1 cellular context compared by ENCODE assay signal in genomic region chr16:31081428-31082351, GRCh38.
TF ChIP-seq lines count a peak whose summit lies in the region.

No MANE protein-coding gene starts in this region.

TF ChIP-seq in K562, 482 proteins besides CTCF, POLR2A, EP300 and RAD21:
- TF ChIP-seq SUPT5H (IDR thresholded peaks at IDR 0.05) (peak; percentile 39; the same call in 1 of the 2 replicates), DEAF1 (CRISPR knock-in tag; IDR thresholded peaks at IDR 0.05) (no peak), POLR2G (IDR thresholded peaks at IDR 0.05; ENCODE audit: low read depth, low read length) (peak; percentile 75), CHAMP1 (IDR thresholded peaks at IDR 0.05) (no peak), ZNF395 (CRISPR knock-in tag; IDR thresholded peaks at IDR 0.05) (no peak), MEIS2 (IDR thresholded peaks at IDR 0.05; ENCODE audit: partially characterized antibody) (no peak), POLR2AphosphoS5 (IDR thresholded peaks at IDR 0.05; ENCODE audit: control insufficient read depth, insufficient read depth, low read depth, low read length) (peak; percentile 24; the same call in 1 of the 2 replicates), RBFOX2 (IDR thresholded peaks at IDR 0.05; ENCODE audit: low read depth, low read length) (peak; percentile 64), SPI1 (IDR thresholded peaks at IDR 0.05; ENCODE audit: borderline replicate concordance, low read depth, low read length) (peak; percentile 84), ZNF133 (CRISPR knock-in tag; IDR thresholded peaks at IDR 0.05) (no peak)
